Comparison of ENCODE assay signal across 9 cellular contexts in the genomic region with DNA sequence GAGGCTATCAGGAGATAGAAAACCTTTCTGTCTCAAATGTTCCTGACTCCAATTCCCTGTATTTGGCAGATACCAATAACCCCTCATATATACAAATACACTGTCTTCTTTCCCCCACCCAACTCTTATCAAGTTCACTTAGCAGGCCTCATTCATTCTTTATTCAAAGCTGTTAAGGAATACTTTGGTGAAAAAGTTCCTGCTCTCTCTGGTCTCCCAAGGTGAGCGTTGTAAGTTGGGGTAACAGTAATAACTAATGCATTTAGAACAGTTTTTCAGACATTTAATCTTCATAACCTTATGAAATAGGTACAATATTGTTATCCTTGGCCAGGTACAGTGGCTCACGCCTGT. TPM values are rescaled to one million over a fixed set of nuclear protein-coding genes. Genes with fewer than 3 reads are reported as not detected.
A peak's percentile ranks its signal among the peaks of the same experiment; 100 is the strongest.
DNase-seq lines count a peak whose midpoint lies in the region; ATAC-seq, FAIRE-seq and TF ChIP-seq lines count a peak whose summit lies in the region.
"Had no signal": no experiment of that assay in that cellular context is flagged by ENCODE, and none has a peak within 500 bp of the region (broad histone marks: within the 10 kb centered on the region; RNA-seq: fewer than 3 reads in every experiment).

No MANE protein-coding gene starts in this region.

- H3K4me3 Mint-ChIP-seq in activated CD4-positive, alpha-beta T cell treated with anti-CD3 and anti-CD28 coated beads for 36 hours, result peak overlapping the region; percentile 68

- no peaks in the 10 kb centered on the region for H3K27me3 Mint-ChIP-seq in activated CD4-positive, alpha-beta T cell treated with anti-CD3 and anti-CD28 coated beads for 36 hours

- dilution Hi-C loops in endothelial cell of umbilical vein (cut with MboI; ENCODE audit: extremely low pct_ligation_motif_present, low sequenced_read_pairs), result no loop called here

- H3K36me3 ChIP-seq in Peyer's patch, result no peaks in the 10 kb centered on the region
- no peaks in the 10 kb centered on the region for H3K36me3 ChIP-seq in endothelial cell of umbilical vein (ENCODE audit: control insufficient read depth in 2 of 2, extremely low read depth in 1 of 2, insufficient read depth in 2 of 2, low read length in 2 of 2)
- no peaks in the 10 kb centered on the region for H3K36me3 ChIP-seq in sigmoid colon

- no peaks in the 10 kb centered on the region for H3K79me2 ChIP-seq in endothelial cell of umbilical vein (ENCODE audit: control insufficient read depth, insufficient read depth, low read length)

- POLR2A ChIA-PET in activated CD4-positive, alpha-beta T cell treated with anti-CD3 and anti-CD28 coated beads for 36 hours (lab: Charles Lee), result interaction anchor here (0.6 to 1.5 kb wide), 9 partner anchors 9 to 379 kb away, joined by 3 to 13 read pairs (median 4); a partner anchor contains a TSS
- POLR2A ChIA-PET in endothelial cell of umbilical vein (lab: Charles Lee), result no interaction called here

- no peak overlapping the region for H3K27ac Mint-ChIP-seq in activated CD4-positive, alpha-beta T cell treated with anti-CD3 and anti-CD28 coated beads for 36 hours

- H3K9me1 ChIP-seq in endothelial cell of umbilical vein (replicated peaks; ENCODE audit: control insufficient read depth, extremely low read depth, insufficient read depth, low read length), result no peaks in the 10 kb centered on the region

- H3K4me3 ChIP-seq in Peyer's patch, result peak overlapping the region in 3 of 4 donors; percentile 39 to 60 (median 45)
- peak overlapping the region in 1 of 3 experiments; percentile 91 for H3K4me3 ChIP-seq in endothelial cell of umbilical vein (replicated peaks in 1 of 3; ENCODE audit: insufficient read depth in 1 of 3, low read depth in 1 of 3, low read length in 3 of 3)
- H3K4me3 ChIP-seq in sigmoid colon, result peak overlapping the region in 3 of 4 donors; percentile 51 to 62 (median 54)

- H3K9me3 ChIP-seq in Peyer's patch (no peaks in the 10 kb centered on the region), endothelial cell of umbilical vein (replicated peaks; ENCODE audit: control insufficient read depth, insufficient read depth, low read length) (no peaks in the 10 kb centered on the region), sigmoid colon (no peaks in the 10 kb centered on the region)

- H3K27me3 ChIP-seq in Peyer's patch (peaks cover 0 to 4% of the 10 kb centered on the region in 2 donors), endothelial cell of umbilical vein (ENCODE audit: control insufficient read depth in 2 of 2, insufficient read depth in 2 of 2, low read length in 2 of 2) (no peaks in the 10 kb centered on the region), sigmoid colon (no peaks in the 10 kb centered on the region)

- intact Hi-C loops in activated CD4-positive, alpha-beta T cell treated with anti-CD3 and anti-CD28 coated beads for 36 hours (cut with DNase I, micrococcal nuclease), result loop anchor here (2.0 to 5.0 kb wide), 9 partner anchors 58 to 486 kb away; a partner anchor contains a TSS
- intact Hi-C loops in endothelial cell of umbilical vein (cut with micrococcal nuclease) (loop anchor here (1.0 to 5.0 kb wide), 7 partner anchors 58 to 894 kb away; a partner anchor contains a TSS), sigmoid colon (cut with DNase I) (loop anchor here (1.0 to 5.0 kb wide), 3 partner anchors 58 to 201 kb away; a partner anchor contains a TSS)

- 51 to 88% methylated on average over 2 of the region's 2 CpGs for WGBS in sigmoid colon, 2 donors

- no peak for TF ChIP-seq EP300 in sigmoid colon (IDR thresholded peaks at IDR 0.05)

- no peak for ATAC-seq in activated CD4-positive, alpha-beta T cell treated with anti-CD3 and anti-CD28 coated beads for 36 hours
- ATAC-seq in HG02571 (IDR thresholded peaks at IDR 0.05; ENCODE audit: unreplicated experiment), result no peak

- FAIRE-seq in endothelial cell of umbilical vein (lab: Jason Lieb, UNC), result no peak
- FAIRE-seq: colon had no signal

- CTCF ChIA-PET in activated CD4-positive, alpha-beta T cell treated with anti-CD3 and anti-CD28 coated beads for 36 hours (lab: Charles Lee), result interaction anchor here (0.6 to 5.1 kb wide), 69 partner anchors 9 to 1238 kb away, joined by 3 to 69 read pairs (median 5); a partner anchor contains a TSS
- CTCF ChIA-PET in endothelial cell of umbilical vein (lab: Charles Lee), result interaction anchor here (0.6 to 8.2 kb wide), 52 partner anchors 8 to 483 kb away, joined by 3 to 151 read pairs (median 6); a partner anchor contains a TSS

- H2AFZ ChIP-seq in endothelial cell of umbilical vein (ENCODE audit: low read depth, low read length), result no peak overlapping the region

- H3K9ac ChIP-seq in endothelial cell of umbilical vein (replicated peaks; ENCODE audit: extremely low read depth, insufficient read depth, low read length), result no peak overlapping the region

- DNase-seq in activated CD4-positive, alpha-beta T cell treated with anti-CD3 and anti-CD28 coated beads for 36 hours, result no peak
- DNase-seq in activated CD4-positive, alpha-beta T cell treated with anti-CD3 and anti-CD28 coated beads for 48 hours, result no peak
- DNase-seq in Peyer's patch (no peak), endothelial cell of umbilical vein (ENCODE audit: low read depth, low spot score) (no peak), sigmoid colon (no peak), DMS153 (lab: John Stamatoyannopoulos, UW) (no peak), NCI-H146 treated with DMSO at 0.1 percent for 48 hours (lab: John Stamatoyannopoulos, UW; ENCODE audit: unreplicated experiment) (no peak)

- no peaks in the 10 kb centered on the region for H4K20me1 ChIP-seq in endothelial cell of umbilical vein (replicated peaks; ENCODE audit: control insufficient read depth, extremely low read depth, insufficient read depth, low read length)

- peak overlapping the region in 1 of 4 donors; percentile 90 for H3K27ac ChIP-seq in Peyer's patch
- H3K27ac ChIP-seq in endothelial cell of umbilical vein (ENCODE audit: insufficient read depth, low read depth, low read length), result no peak overlapping the region
- H3K27ac ChIP-seq in sigmoid colon, result peak overlapping the region in 2 of 4 donors; percentile 78 to 82

- no peaks in the 10 kb centered on the region for H3K36me3 Mint-ChIP-seq in activated CD4-positive, alpha-beta T cell treated with anti-CD3 and anti-CD28 coated beads for 36 hours (ENCODE audit: low read depth)

- H3K4me2 ChIP-seq in endothelial cell of umbilical vein (ENCODE audit: insufficient read depth, low read length), result peak overlapping the region; percentile 99

- H3K4me1 ChIP-seq in Peyer's patch (peaks cover 0 to 16% (median 12%) of the 10 kb centered on the region in 4 donors), endothelial cell of umbilical vein (ENCODE audit: control insufficient read depth, extremely low read depth, insufficient read depth, low read length) (peaks cover 15% of the 10 kb centered on the region), sigmoid colon (peaks cover 0 to 34% (median 25%) of the 10 kb centered on the region in 4 donors)

- TF ChIP-seq CTCF in Peyer's patch (IDR thresholded peaks at IDR 0.05), result no peak
- TF ChIP-seq CTCF in endothelial cell of umbilical vein (IDR thresholded peaks at IDR 0.05; ENCODE audit: extremely low read depth in 1 of 2, insufficient read depth in 1 of 2, low read depth in 1 of 2, low read length in 2 of 2), result no peak
- TF ChIP-seq CTCF in sigmoid colon (IDR thresholded peaks at IDR 0.05), result no peak

- H3K9me3 Mint-ChIP-seq in activated CD4-positive, alpha-beta T cell treated with anti-CD3 and anti-CD28 coated beads for 36 hours (ENCODE audit: low read depth), result no peaks in the 10 kb centered on the region

- TF ChIP-seq POLR2A in Peyer's patch (IDR thresholded peaks at IDR 0.05) (no peak), endothelial cell of umbilical vein (IDR thresholded peaks at IDR 0.05; ENCODE audit: low read depth, low read length) (no peak), sigmoid colon (IDR thresholded peaks at IDR 0.05) (no peak)

- BruUV-seq in endothelial cell of umbilical vein (replicated peaks; lab: Mats Ljungman, UMichigan), result no TSS peak

- peaks cover 23% of the 10 kb centered on the region for H3K4me1 Mint-ChIP-seq in activated CD4-positive, alpha-beta T cell treated with anti-CD3 and anti-CD28 coated beads for 36 hours

RNA-seq across cellular contexts. Expression of a gene that starts 3.9 kb away (rescaled TPM):
- total RNA-seq in activated CD4-positive, alpha-beta T cell treated with anti-CD3 and anti-CD28 coated beads for 36 hours, result 1 to 10 TPM; 7.5 to 9.5 TPM
- total RNA-seq in Peyer's patch (10 to 100 TPM in 1 of 4 donors, 1 to 10 TPM in 1, under 1 TPM in 2; 0.35 to 14.9 (median 1.1) TPM), endothelial cell of umbilical vein (18.7 and 19.8 TPM in 2 replicates), sigmoid colon (10 to 100 TPM in 1 of 4 donors, 1 to 10 TPM in 3; 4.3 to 12.2 (median 4.6) TPM)
- polyA plus RNA-seq in endothelial cell of umbilical vein (10.0 and 11.6 TPM in 2 replicates), sigmoid colon (1 to 10 TPM; 1.2 to 3.9 (median 2.4) TPM)
- polyA plus RNA-seq in endothelial cell of umbilical vein (2011; cell fraction: cytosol; rRNA removed), result 7.6 and 9.6 TPM in 2 replicates
- 4.3 and 4.6 TPM in 2 replicates for polyA plus RNA-seq in endothelial cell of umbilical vein (2011; cell fraction: nucleus; rRNA removed)
- 18.4 and 22.3 TPM in 2 replicates for polyA plus RNA-seq in endothelial cell of umbilical vein (2012)
- 7.5 and 10.6 TPM in 2 replicates for polyA minus RNA-seq in endothelial cell of umbilical vein
- 3.0 TPM for polyA minus RNA-seq in endothelial cell of umbilical vein (2011; cell fraction: cytosol; rRNA and poly(A)+ RNA removed)
- 2.3 and 5.0 TPM in 2 replicates for polyA minus RNA-seq in endothelial cell of umbilical vein (2011; cell fraction: nucleus; rRNA and poly(A)+ RNA removed)

RNA-seq across cellular contexts. Expression of a gene that starts 10.2 kb away (rescaled TPM):
- 100 to 1,000 TPM; 113 to 122 TPM for total RNA-seq in activated CD4-positive, alpha-beta T cell treated with anti-CD3 and anti-CD28 coated beads for 36 hours
- 100 to 1,000 TPM; 139 to 433 (median 351) TPM for total RNA-seq in Peyer's patch
- 1,054 and 1,063 TPM in 2 replicates for total RNA-seq in endothelial cell of umbilical vein
- 1,429 and 1,536 TPM in 2 replicates for polyA plus RNA-seq in endothelial cell of umbilical vein
- polyA plus RNA-seq in endothelial cell of umbilical vein (2011; cell fraction: cytosol; rRNA removed), result 1,126 and 1,307 TPM in 2 replicates
- 455 and 538 TPM in 2 replicates for polyA plus RNA-seq in endothelial cell of umbilical vein (2011; cell fraction: nucleus; rRNA removed)
- polyA plus RNA-seq in endothelial cell of umbilical vein (2012), result 1,051 and 1,290 TPM in 2 replicates
- polyA minus RNA-seq in endothelial cell of umbilical vein, result 582 and 611 TPM in 2 replicates
- polyA minus RNA-seq in endothelial cell of umbilical vein (2011; cell fraction: cytosol; rRNA and poly(A)+ RNA removed), result 121 TPM
- 62.3 and 71.7 TPM in 2 replicates for polyA minus RNA-seq in endothelial cell of umbilical vein (2011; cell fraction: nucleus; rRNA and poly(A)+ RNA removed)
- 100 to 1,000 TPM; 670 to 933 (median 849) TPM for total RNA-seq in sigmoid colon
- polyA plus RNA-seq in sigmoid colon, result 1,000 to 10,000 TPM in 1 of 3 donors, 100 to 1,000 TPM in 2; 450 to 1,058 (median 486) TPM

RNA-seq across cellular contexts. Expression of a gene that starts 18.8 kb away (rescaled TPM):
- 10 to 100 TPM in 1 of 2 experiments, 1 to 10 TPM in 1; 9.6 to 12.2 TPM for total RNA-seq in activated CD4-positive, alpha-beta T cell treated with anti-CD3 and anti-CD28 coated beads for 36 hours
- total RNA-seq in Peyer's patch (100 to 1,000 TPM in 1 of 4 donors, 10 to 100 TPM in 3; 47.0 to 113 (median 90.9) TPM), endothelial cell of umbilical vein (2.7 and 6.1 TPM in 2 replicates), sigmoid colon (10 to 100 TPM; 11.2 to 37.5 (median 32.1) TPM)
- polyA plus RNA-seq in endothelial cell of umbilical vein (3.5 and 3.7 TPM in 2 replicates), sigmoid colon (10 to 100 TPM in 2 of 3 donors, 1 to 10 TPM in 1; 8.4 to 34.4 (median 27.1) TPM)
- polyA plus RNA-seq in endothelial cell of umbilical vein (2011; cell fraction: cytosol; rRNA removed), result 1.1 and 1.7 TPM in 2 replicates
- polyA plus RNA-seq in endothelial cell of umbilical vein (2011; cell fraction: nucleus; rRNA removed), result 23.5 and 25.0 TPM in 2 replicates
- 1.0 and 1.1 TPM in 2 replicates for polyA plus RNA-seq in endothelial cell of umbilical vein (2012)
- polyA minus RNA-seq in endothelial cell of umbilical vein, result 3.8 and 5.9 TPM in 2 replicates
- not detected for polyA minus RNA-seq in endothelial cell of umbilical vein (2011; cell fraction: cytosol; rRNA and poly(A)+ RNA removed)
- polyA minus RNA-seq in endothelial cell of umbilical vein (2011; cell fraction: nucleus; rRNA and poly(A)+ RNA removed), result 7.7 and 8.9 TPM in 2 replicates

RNA-seq across cellular contexts. Expression of a gene that starts 23.2 kb away (rescaled TPM):
- total RNA-seq in activated CD4-positive, alpha-beta T cell treated with anti-CD3 and anti-CD28 coated beads for 36 hours, result 100 to 1,000 TPM; 107 to 115 TPM
- 100 to 1,000 TPM in 3 of 4 donors, 10 to 100 TPM in 1; 72.6 to 332 (median 248) TPM for total RNA-seq in Peyer's patch
- total RNA-seq in endothelial cell of umbilical vein, result 84.1 and 85.6 TPM in 2 replicates
- polyA plus RNA-seq in endothelial cell of umbilical vein, result 192 and 197 TPM in 2 replicates
- 217 and 240 TPM in 2 replicates for polyA plus RNA-seq in endothelial cell of umbilical vein (2011; cell fraction: cytosol; rRNA removed)
- 62.4 and 64.8 TPM in 2 replicates for polyA plus RNA-seq in endothelial cell of umbilical vein (2011; cell fraction: nucleus; rRNA removed)
- polyA plus RNA-seq in endothelial cell of umbilical vein (2012), result 96.7 and 111 TPM in 2 replicates
- 37.9 and 73.5 TPM in 2 replicates for polyA minus RNA-seq in endothelial cell of umbilical vein
- polyA minus RNA-seq in endothelial cell of umbilical vein (2011; cell fraction: cytosol; rRNA and poly(A)+ RNA removed), result 45.3 TPM
- polyA minus RNA-seq in endothelial cell of umbilical vein (2011; cell fraction: nucleus; rRNA and poly(A)+ RNA removed), result 10.3 and 10.6 TPM in 2 replicates
- total RNA-seq in sigmoid colon, result 100 to 1,000 TPM; 173 to 356 (median 317) TPM
- polyA plus RNA-seq in sigmoid colon, result 100 to 1,000 TPM; 329 to 655 (median 634) TPM

RNA-seq across cellular contexts. Expression of a gene that starts 31.3 kb away (rescaled TPM):
- 1 to 10 TPM; 5.5 to 5.6 TPM for total RNA-seq in activated CD4-positive, alpha-beta T cell treated with anti-CD3 and anti-CD28 coated beads for 36 hours
- total RNA-seq in Peyer's patch (10 to 100 TPM; 13.1 to 29.0 (median 27.0) TPM), endothelial cell of umbilical vein (0.84 and 1.0 TPM in 2 replicates), sigmoid colon (100 to 1,000 TPM in 3 of 4 donors, 10 to 100 TPM in 1; 66.6 to 588 (median 204) TPM)
- polyA plus RNA-seq in endothelial cell of umbilical vein (0.41 and 0.67 TPM in 2 replicates), sigmoid colon (10 to 100 TPM in 1 of 3 donors, 1 to 10 TPM in 2; 1.8 to 21.0 (median 3.6) TPM)
- polyA plus RNA-seq in endothelial cell of umbilical vein (2011; cell fraction: cytosol; rRNA removed), result 0.21 and 0.28 TPM in 2 replicates
- 4.0 and 5.0 TPM in 2 replicates for polyA plus RNA-seq in endothelial cell of umbilical vein (2011; cell fraction: nucleus; rRNA removed)
- polyA plus RNA-seq in endothelial cell of umbilical vein (2012), result 0.15 and 0.20 TPM in 2 replicates
- polyA minus RNA-seq in endothelial cell of umbilical vein, result 0.70 and 2.0 TPM in 2 replicates
- not detected for polyA minus RNA-seq in endothelial cell of umbilical vein (2011; cell fraction: cytosol; rRNA and poly(A)+ RNA removed)
- 0.82 and 1.2 TPM in 2 replicates for polyA minus RNA-seq in endothelial cell of umbilical vein (2011; cell fraction: nucleus; rRNA and poly(A)+ RNA removed)
